Comparison of ENCODE assay signal across 13 cellular contexts in genomic region chr11:12046636-12047236, GRCh38. TPM values are rescaled to one million over a fixed set of nuclear protein-coding genes. Genes with fewer than 3 reads are reported as not detected.
DNase-seq lines count a peak whose midpoint lies in the region; ATAC-seq and TF ChIP-seq lines count a peak whose summit lies in the region.
"Had no signal": no experiment of that assay in that cellular context is flagged by ENCODE, and none has a peak within 500 bp of the region (broad histone marks: within the 10 kb centered on the region; RNA-seq: fewer than 3 reads in every experiment).

No MANE protein-coding gene starts in this region.

- peak overlapping the region; percentile 76 for H3K27ac Mint-ChIP-seq in T-helper 2 cell treated with Interferon-gamma antibody and Interleukin-4, amounts not matched to agents 5 μg/mL and 100 μg/mL, for 36 hours
- peak overlapping the region; percentile 7 for H3K27ac Mint-ChIP-seq in type B pancreatic cell
- H3K27ac Mint-ChIP-seq: nephron progenitor cell had no signal

- peaks cover 11% of the 10 kb centered on the region for H3K4me1 Mint-ChIP-seq in T-helper 2 cell treated with Interferon-gamma antibody and Interleukin-4, amounts not matched to agents 5 μg/mL and 100 μg/mL, for 36 hours (ENCODE audit: low read depth)
- peaks cover 22% of the 10 kb centered on the region for H3K4me1 Mint-ChIP-seq in type B pancreatic cell (ENCODE audit: unreplicated experiment)

- H3K9me3 ChIP-seq in ascending aorta, result no peaks in the 10 kb centered on the region
- no peaks in the 10 kb centered on the region for H3K9me3 ChIP-seq in muscle layer of colon (ENCODE audit: low read length)
- H3K9me3 ChIP-seq: prostate gland, transverse colon had no signal

- H3K9ac ChIP-seq in muscle layer of colon (ENCODE audit: low read length), result no peak overlapping the region

- no peaks in the 10 kb centered on the region for H3K27me3 ChIP-seq in ascending aorta
- no peaks in the 10 kb centered on the region for H3K27me3 ChIP-seq in muscle layer of colon (ENCODE audit: control insufficient read depth in 1 of 2, insufficient read depth in 2 of 2, low read length in 2 of 2)
- H3K27me3 ChIP-seq: transverse colon had no signal

- peaks cover 5% of the 10 kb centered on the region for H3K27me3 Mint-ChIP-seq in T-helper 2 cell treated with Interferon-gamma antibody and Interleukin-4, amounts not matched to agents 5 μg/mL and 100 μg/mL, for 36 hours (ENCODE audit: low read depth)
- peaks cover 3% of the 10 kb centered on the region for H3K27me3 Mint-ChIP-seq in type B pancreatic cell

- DNase-seq in T-helper 2 cell treated with Interferon-gamma antibody and Interleukin-4, amounts not matched to agents 5 μg/mL and 100 μg/mL, for 36 hours (ENCODE audit: low spot score), result no peak
- DNase-seq in T-helper 2 cell (no peak), ascending aorta (ENCODE audit: low spot score in 2 of 2) (no peak), type B pancreatic cell (ENCODE audit: extremely low spot score, unreplicated experiment) (no peak), AML-193 (lab: John Stamatoyannopoulos, UW) (no peak)
- DNase-seq in activated CD4-positive, alpha-beta T cell treated with anti-CD3 and anti-CD28 coated beads, Interleukin-2, amount 50 U/mL, for 4 hours, result no peak
- DNase-seq: NCI-H524 treated with DMSO at 0.1 percent for 48 hours had no signal

- intact Hi-C loops in ascending aorta (cut with DNase I), result loop anchor here (1.0 to 2.0 kb wide), 4 partner anchors 40 to 330 kb away; partner anchors contain the start of gene PARVA

- no peaks in the 10 kb centered on the region for H3K36me3 Mint-ChIP-seq in T-helper 2 cell treated with Interferon-gamma antibody and Interleukin-4, amounts not matched to agents 5 μg/mL and 100 μg/mL, for 36 hours (ENCODE audit: low read depth)
- H3K36me3 Mint-ChIP-seq in type B pancreatic cell, result no peaks in the 10 kb centered on the region

- H3K4me3 Mint-ChIP-seq in T-helper 2 cell treated with Interferon-gamma antibody and Interleukin-4, amounts not matched to agents 5 μg/mL and 100 μg/mL, for 36 hours, result no peak overlapping the region
- H3K4me3 Mint-ChIP-seq in type B pancreatic cell, result no peak overlapping the region
- H3K4me3 Mint-ChIP-seq: activated CD4-positive, alpha-beta T cell treated with anti-CD3 and anti-CD28 coated beads, Interleukin-2, amount 10 ng/mL, durations not matched to agents 7 days and 5 days; nephron progenitor cell had no signal

- H3K4me3 ChIP-seq in ascending aorta (no peak overlapping the region), muscle layer of colon (ENCODE audit: low read depth in 1 of 2, low read length in 2 of 2) (no peak overlapping the region)
- H3K4me3 ChIP-seq: prostate gland, transverse colon had no signal

- H3K4me1 ChIP-seq in ascending aorta, result peaks cover 0 to 29% of the 10 kb centered on the region in 2 donors
- H3K4me1 ChIP-seq in muscle layer of colon (ENCODE audit: insufficient read depth, low read length), result peaks cover 22% of the 10 kb centered on the region

- H3K36me3 ChIP-seq in ascending aorta, result no peaks in the 10 kb centered on the region
- no peaks in the 10 kb centered on the region for H3K36me3 ChIP-seq in muscle layer of colon (ENCODE audit: insufficient read depth, low read length)
- H3K36me3 ChIP-seq: prostate gland, transverse colon had no signal

- no peaks in the 10 kb centered on the region for H3K9me3 Mint-ChIP-seq in T-helper 2 cell treated with Interferon-gamma antibody and Interleukin-4, amounts not matched to agents 5 μg/mL and 100 μg/mL, for 36 hours
- no peaks in the 10 kb centered on the region for H3K9me3 Mint-ChIP-seq in type B pancreatic cell
- H3K9me3 Mint-ChIP-seq: activated CD4-positive, alpha-beta T cell treated with anti-CD3 and anti-CD28 coated beads, Interleukin-2, amount 10 ng/mL, durations not matched to agents 7 days and 5 days had no signal

- no peak for ATAC-seq in HG02798 (IDR thresholded peaks at IDR 0.05; ENCODE audit: poor library complexity, unreplicated experiment)

- TF ChIP-seq CTCF in ascending aorta (IDR thresholded peaks at IDR 0.05) (no peak), type B pancreatic cell (conservative IDR thresholded peaks at IDR 0.05) (no peak)

- H3K27ac ChIP-seq in ascending aorta (peak overlapping the region; percentile 5 to 71), muscle layer of colon (ENCODE audit: low read depth, low read length) (peak overlapping the region; percentile 37)
- H3K27ac ChIP-seq: prostate gland had no signal

RNA-seq across cellular contexts. Expression of gene DKK3, which starts 38.3 kb away (rescaled TPM):
- total RNA-seq in ascending aorta (433 TPM), type B pancreatic cell (ENCODE audit: low replicate concordance) (9.9 and 36.3 TPM in 2 replicates)
- total RNA-seq: activated CD4-positive, alpha-beta T cell treated with anti-CD3 and anti-CD28 coated beads, Interleukin-2, amount 10 ng/mL, durations not matched to agents 7 days and 5 days had no signal

Comparison
In these comparisons a context has a peak if more than half of its experiments do, and no peak if none do; other contexts are left out.
1. RNA of gene DKK3, which starts 38.3 kb away (total RNA-seq): 433 TPM in ascending aorta (single experiment); 9.9 to 36.3 TPM in type B pancreatic cell; every median in the first group is over 10 times any median in the second.